In genomic region chr1:234530641-234531040, GRCh38 we compare ENCODE assay signal across 1 cellular context.
TF ChIP-seq lines count a peak whose summit lies in the region.

No MANE protein-coding gene starts in this region.

TF ChIP-seq in WTC11, 78 proteins besides CTCF, POLR2A, EP300 and RAD21 (continued from another document):
- TF ChIP-seq ZNF232 (CRISPR knock-in tag; IDR thresholded peaks at IDR 0.05): no peak
